Comparison of ENCODE assay signal across 1 cellular context in the genomic region with DNA sequence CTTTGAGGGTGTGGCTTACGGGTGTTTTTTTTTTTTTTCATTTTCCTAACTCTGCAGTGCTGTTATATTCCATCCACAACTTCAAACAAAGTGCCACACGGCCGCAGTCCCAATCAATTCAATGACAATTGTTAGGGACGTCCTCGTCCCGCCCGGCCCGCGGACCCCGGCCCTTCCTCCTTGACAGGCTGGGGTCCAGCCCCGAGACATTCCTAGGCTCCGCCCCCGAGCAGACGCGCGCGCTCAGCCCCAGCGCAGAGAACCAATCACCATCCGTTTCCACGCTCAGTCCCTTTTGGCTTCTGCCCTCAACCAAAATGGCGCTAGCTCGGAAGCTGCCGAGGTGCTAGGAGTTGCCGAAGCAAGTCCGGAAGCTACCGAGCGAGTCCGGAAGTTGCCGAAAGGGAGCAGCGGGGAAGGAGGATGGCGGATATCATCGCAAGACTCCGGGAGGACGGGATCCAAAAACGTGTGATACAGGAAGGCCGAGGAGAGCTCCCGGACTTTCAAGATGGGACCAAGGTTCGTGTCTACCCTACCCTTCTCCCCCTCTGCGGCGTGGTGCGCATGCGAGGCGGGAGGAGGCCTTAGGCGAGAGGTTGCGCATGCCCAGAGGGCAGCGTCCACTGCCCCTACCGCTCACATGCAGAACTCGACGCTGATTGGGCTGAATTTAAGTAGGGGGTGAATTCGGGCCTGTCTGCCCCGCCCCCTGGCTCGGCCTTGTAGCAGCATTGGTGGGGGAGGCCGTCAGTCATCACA.
A peak's percentile ranks its signal among the peaks of the same experiment; 100 is the strongest.
TF ChIP-seq lines count a peak whose summit lies in the region.

AIP (plus strand) TSS at position 291 of the 762 bp plus-strand sequence; CDS start at position 424, 133 bp downstream.

TF ChIP-seq in K562, 482 proteins besides CTCF, POLR2A, EP300 and RAD21 (continued from another document and continues in another):
- TF ChIP-seq, protein P1, sequence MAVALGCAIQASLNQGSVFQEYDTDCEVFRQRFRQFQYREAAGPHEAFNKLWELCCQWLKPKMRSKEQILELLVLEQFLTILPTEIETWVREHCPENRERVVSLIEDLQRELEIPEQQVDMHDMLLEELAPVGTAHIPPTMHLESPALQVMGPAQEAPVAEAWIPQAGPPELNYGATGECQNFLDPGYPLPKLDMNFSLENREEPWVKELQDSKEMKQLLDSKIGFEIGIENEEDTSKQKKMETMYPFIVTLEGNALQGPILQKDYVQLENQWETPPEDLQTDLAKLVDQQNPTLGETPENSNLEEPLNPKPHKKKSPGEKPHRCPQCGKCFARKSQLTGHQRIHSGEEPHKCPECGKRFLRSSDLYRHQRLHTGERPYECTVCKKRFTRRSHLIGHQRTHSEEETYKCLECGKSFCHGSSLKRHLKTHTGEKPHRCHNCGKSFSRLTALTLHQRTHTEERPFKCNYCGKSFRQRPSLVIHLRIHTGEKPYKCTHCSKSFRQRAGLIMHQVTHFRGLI (CRISPR knock-in tag; IDR thresholded peaks at IDR 0.05): no peak
- TF ChIP-seq GATA2 (CRISPR knock-in tag; IDR thresholded peaks at IDR 0.05) (no peak), ZNF76 (CRISPR knock-in tag; IDR thresholded peaks at IDR 0.05; ENCODE audit: borderline replicate concordance) (no peak; the same call in 1 of the 2 replicates), MEF2A (IDR thresholded peaks at IDR 0.05; ENCODE audit: control insufficient read depth, low read depth, low read length) (no peak), BHLHE40 (IDR thresholded peaks at IDR 0.05; ENCODE audit: low read length) (no peak), ZNF445 (CRISPR knock-in tag; IDR thresholded peaks at IDR 0.05; ENCODE audit: low read depth) (no peak), TOE1 (IDR thresholded peaks at IDR 0.05; ENCODE audit: borderline replicate concordance) (0 out of 2 replicates have a peak, but pooled peaks have one; percentile 42), TOE1 (CRISPR knock-in tag; IDR thresholded peaks at IDR 0.05; ENCODE audit: borderline replicate concordance, low read depth) (peak; percentile 99), KLF16 (IDR thresholded peaks at IDR 0.05) (no peak), RBM25 (IDR thresholded peaks at IDR 0.05; ENCODE audit: low read depth, low read length, severe bottlenecking) (peak; percentile 29), MAFK (IDR thresholded peaks at IDR 0.05; ENCODE audit: low read length) (no peak), ZBED1 (IDR thresholded peaks at IDR 0.05) (no peak), ZNF12 (CRISPR knock-in tag; IDR thresholded peaks at IDR 0.05) (no peak; the same call in 1 of the 2 replicates), SETDB1 (IDR thresholded peaks at IDR 0.05; ENCODE audit: low read length) (no peak), NEUROD1 (IDR thresholded peaks at IDR 0.05; ENCODE audit: borderline replicate concordance, low read depth, low read length, partially characterized antibody) (peak; percentile 16), DACH1 (IDR thresholded peaks at IDR 0.05; ENCODE audit: partially characterized antibody) (no peak), JUNB (CRISPR knock-in tag; conservative IDR thresholded peaks at IDR 0.05) (no peak), SMC3 (conservative IDR thresholded peaks at IDR 0.05; ENCODE audit: insufficient read depth, low read depth, low read length) (no peak), ZNF232 (CRISPR knock-in tag; IDR thresholded peaks at IDR 0.05) (peak; percentile 97), NR2C2 (CRISPR knock-in tag; IDR thresholded peaks at IDR 0.05) (peak; percentile 93), NR2C2 (tag; IDR thresholded peaks at IDR 0.05) (peak; percentile 84), ZBTB49 (CRISPR knock-in tag; IDR thresholded peaks at IDR 0.05; ENCODE audit: borderline replicate concordance) (peak; percentile 98), RBM15 (IDR thresholded peaks at IDR 0.05; ENCODE audit: insufficient read depth, low read length) (no peak), CHD4 (IDR thresholded peaks at IDR 0.05; ENCODE audit: insufficient read depth, insufficient replicate concordance, low read depth, low read length, poor library complexity, severe bottlenecking) (no peak), ELF4 (CRISPR knock-in tag; IDR thresholded peaks at IDR 0.05) (peak; percentile 24; the same call in 1 of the 2 replicates), SIX5 (IDR thresholded peaks at IDR 0.05; ENCODE audit: borderline replicate concordance in 1 of 2, insufficient read depth in 1 of 2, low read depth in 1 of 2, low read length in 2 of 2) (peak; percentile 37 to 38; a peak in 2 of 4 replicates), ZNF583 (CRISPR knock-in tag; IDR thresholded peaks at IDR 0.05) (no peak), NCOR1 (IDR thresholded peaks at IDR 0.05) (no peak), FIP1L1 (IDR thresholded peaks at IDR 0.05; ENCODE audit: low read depth, low read length, poor library complexity, severe bottlenecking) (no peak), BCOR (IDR thresholded peaks at IDR 0.05) (no peak), C11orf30 (IDR thresholded peaks at IDR 0.05; ENCODE audit: low read depth) (peak; percentile 93), HNRNPH1 (optimal IDR thresholded peaks at IDR 0.05; ENCODE audit: low read depth, low read length) (no peak), ZBTB9 (CRISPR knock-in tag; IDR thresholded peaks at IDR 0.05) (peak; percentile 76; the same call in 1 of the 2 replicates), PPARD (CRISPR knock-in tag; IDR thresholded peaks at IDR 0.05) (no peak), HOXB6 (CRISPR knock-in tag; IDR thresholded peaks at IDR 0.05; ENCODE audit: borderline replicate concordance) (no peak), RBM34 (IDR thresholded peaks at IDR 0.05; ENCODE audit: borderline replicate concordance, insufficient read depth, low read length) (no peak), ZFPM2 (CRISPR knock-in tag; IDR thresholded peaks at IDR 0.05) (no peak), CSDE1 (IDR thresholded peaks at IDR 0.05) (peak in 1 of 2 experiments; percentile 51; a peak in 1 of 4 replicates), LEF1 (IDR thresholded peaks at IDR 0.05) (no peak; the same call in 1 of the 2 replicates), STAT5A (IDR thresholded peaks at IDR 0.05; ENCODE audit: borderline replicate concordance, low read length) (no peak), NFIX (CRISPR knock-in tag; IDR thresholded peaks at IDR 0.05; ENCODE audit: low read depth) (no peak)
- TF ChIP-seq, protein P2, sequence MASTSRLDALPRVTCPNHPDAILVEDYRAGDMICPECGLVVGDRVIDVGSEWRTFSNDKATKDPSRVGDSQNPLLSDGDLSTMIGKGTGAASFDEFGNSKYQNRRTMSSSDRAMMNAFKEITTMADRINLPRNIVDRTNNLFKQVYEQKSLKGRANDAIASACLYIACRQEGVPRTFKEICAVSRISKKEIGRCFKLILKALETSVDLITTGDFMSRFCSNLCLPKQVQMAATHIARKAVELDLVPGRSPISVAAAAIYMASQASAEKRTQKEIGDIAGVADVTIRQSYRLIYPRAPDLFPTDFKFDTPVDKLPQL (IDR thresholded peaks at IDR 0.05; ENCODE audit: extremely low read depth, insufficient read length): no peak
- TF ChIP-seq, protein P3, sequence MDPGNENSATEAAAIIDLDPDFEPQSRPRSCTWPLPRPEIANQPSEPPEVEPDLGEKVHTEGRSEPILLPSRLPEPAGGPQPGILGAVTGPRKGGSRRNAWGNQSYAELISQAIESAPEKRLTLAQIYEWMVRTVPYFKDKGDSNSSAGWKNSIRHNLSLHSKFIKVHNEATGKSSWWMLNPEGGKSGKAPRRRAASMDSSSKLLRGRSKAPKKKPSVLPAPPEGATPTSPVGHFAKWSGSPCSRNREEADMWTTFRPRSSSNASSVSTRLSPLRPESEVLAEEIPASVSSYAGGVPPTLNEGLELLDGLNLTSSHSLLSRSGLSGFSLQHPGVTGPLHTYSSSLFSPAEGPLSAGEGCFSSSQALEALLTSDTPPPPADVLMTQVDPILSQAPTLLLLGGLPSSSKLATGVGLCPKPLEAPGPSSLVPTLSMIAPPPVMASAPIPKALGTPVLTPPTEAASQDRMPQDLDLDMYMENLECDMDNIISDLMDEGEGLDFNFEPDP (CRISPR knock-in tag; IDR thresholded peaks at IDR 0.05): no peak
- TF ChIP-seq, protein P4, sequence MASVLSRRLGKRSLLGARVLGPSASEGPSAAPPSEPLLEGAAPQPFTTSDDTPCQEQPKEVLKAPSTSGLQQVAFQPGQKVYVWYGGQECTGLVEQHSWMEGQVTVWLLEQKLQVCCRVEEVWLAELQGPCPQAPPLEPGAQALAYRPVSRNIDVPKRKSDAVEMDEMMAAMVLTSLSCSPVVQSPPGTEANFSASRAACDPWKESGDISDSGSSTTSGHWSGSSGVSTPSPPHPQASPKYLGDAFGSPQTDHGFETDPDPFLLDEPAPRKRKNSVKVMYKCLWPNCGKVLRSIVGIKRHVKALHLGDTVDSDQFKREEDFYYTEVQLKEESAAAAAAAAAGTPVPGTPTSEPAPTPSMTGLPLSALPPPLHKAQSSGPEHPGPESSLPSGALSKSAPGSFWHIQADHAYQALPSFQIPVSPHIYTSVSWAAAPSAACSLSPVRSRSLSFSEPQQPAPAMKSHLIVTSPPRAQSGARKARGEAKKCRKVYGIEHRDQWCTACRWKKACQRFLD (CRISPR knock-in tag; IDR thresholded peaks at IDR 0.05): no peak; the same call in 1 of the 2 replicates
- TF ChIP-seq, protein P5, sequence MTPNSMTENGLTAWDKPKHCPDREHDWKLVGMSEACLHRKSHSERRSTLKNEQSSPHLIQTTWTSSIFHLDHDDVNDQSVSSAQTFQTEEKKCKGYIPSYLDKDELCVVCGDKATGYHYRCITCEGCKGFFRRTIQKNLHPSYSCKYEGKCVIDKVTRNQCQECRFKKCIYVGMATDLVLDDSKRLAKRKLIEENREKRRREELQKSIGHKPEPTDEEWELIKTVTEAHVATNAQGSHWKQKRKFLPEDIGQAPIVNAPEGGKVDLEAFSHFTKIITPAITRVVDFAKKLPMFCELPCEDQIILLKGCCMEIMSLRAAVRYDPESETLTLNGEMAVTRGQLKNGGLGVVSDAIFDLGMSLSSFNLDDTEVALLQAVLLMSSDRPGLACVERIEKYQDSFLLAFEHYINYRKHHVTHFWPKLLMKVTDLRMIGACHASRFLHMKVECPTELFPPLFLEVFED (CRISPR knock-in tag; conservative IDR thresholded peaks at IDR 0.05): no peak
- TF ChIP-seq, protein P6, sequence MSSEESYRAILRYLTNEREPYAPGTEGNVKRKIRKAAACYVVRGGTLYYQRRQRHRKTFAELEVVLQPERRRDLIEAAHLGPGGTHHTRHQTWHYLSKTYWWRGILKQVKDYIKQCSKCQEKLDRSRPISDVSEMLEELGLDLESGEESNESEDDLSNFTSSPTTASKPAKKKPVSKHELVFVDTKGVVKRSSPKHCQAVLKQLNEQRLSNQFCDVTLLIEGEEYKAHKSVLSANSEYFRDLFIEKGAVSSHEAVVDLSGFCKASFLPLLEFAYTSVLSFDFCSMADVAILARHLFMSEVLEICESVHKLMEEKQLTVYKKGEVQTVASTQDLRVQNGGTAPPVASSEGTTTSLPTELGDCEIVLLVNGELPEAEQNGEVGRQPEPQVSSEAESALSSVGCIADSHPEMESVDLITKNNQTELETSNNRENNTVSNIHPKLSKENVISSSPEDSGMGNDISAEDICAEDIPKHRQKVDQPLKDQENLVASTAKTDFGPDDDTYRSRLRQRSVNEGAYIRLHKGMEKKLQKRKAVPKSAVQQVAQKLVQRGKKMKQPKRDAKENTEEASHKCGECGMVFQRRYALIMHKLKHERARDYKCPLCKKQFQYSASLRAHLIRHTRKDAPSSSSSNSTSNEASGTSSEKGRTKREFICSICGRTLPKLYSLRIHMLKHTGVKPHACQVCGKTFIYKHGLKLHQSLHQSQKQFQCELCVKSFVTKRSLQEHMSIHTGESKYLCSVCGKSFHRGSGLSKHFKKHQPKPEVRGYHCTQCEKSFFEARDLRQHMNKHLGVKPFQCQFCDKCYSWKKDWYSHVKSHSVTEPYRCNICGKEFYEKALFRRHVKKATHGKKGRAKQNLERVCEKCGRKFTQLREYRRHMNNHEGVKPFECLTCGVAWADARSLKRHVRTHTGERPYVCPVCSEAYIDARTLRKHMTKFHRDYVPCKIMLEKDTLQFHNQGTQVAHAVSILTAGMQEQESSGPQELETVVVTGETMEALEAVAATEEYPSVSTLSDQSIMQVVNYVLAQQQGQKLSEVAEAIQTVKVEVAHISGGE (CRISPR knock-in tag; IDR thresholded peaks at IDR 0.05): peak in 1 of 3 experiments; percentile 64; a peak in 2 of 6 replicates
- TF ChIP-seq, protein P7, sequence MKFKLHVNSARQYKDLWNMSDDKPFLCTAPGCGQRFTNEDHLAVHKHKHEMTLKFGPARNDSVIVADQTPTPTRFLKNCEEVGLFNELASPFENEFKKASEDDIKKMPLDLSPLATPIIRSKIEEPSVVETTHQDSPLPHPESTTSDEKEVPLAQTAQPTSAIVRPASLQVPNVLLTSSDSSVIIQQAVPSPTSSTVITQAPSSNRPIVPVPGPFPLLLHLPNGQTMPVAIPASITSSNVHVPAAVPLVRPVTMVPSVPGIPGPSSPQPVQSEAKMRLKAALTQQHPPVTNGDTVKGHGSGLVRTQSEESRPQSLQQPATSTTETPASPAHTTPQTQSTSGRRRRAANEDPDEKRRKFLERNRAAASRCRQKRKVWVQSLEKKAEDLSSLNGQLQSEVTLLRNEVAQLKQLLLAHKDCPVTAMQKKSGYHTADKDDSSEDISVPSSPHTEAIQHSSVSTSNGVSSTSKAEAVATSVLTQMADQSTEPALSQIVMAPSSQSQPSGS (CRISPR knock-in tag; IDR thresholded peaks at IDR 0.05): peak; percentile 63; the same call in 1 of the 2 replicates
- TF ChIP-seq, protein P8, sequence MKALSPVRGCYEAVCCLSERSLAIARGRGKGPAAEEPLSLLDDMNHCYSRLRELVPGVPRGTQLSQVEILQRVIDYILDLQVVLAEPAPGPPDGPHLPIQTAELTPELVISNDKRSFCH (CRISPR knock-in tag; IDR thresholded peaks at IDR 0.05): no peak
- TF ChIP-seq, protein P8 (tag; IDR thresholded peaks at IDR 0.05): peak; percentile 77; the same call in 1 of the 2 replicates
